20 cellular contexts compared by ENCODE assay signal in genomic region chr20:41862476-41862875, GRCh38.
"Had no signal": no experiment of that assay in that cellular context is flagged by ENCODE, and none has a peak within 500 bp of the region (broad histone marks: within the 10 kb centered on the region; RNA-seq: fewer than 3 reads in every experiment).

No MANE protein-coding gene starts in this region.

- H3K36me3 Mint-ChIP-seq: activated CD4-positive, alpha-beta memory T cell treated with anti-CD3 and anti-CD28 coated beads for 36 hours; activated naive CD8-positive, alpha-beta T cell had no signal

- H3K27ac Mint-ChIP-seq: activated CD4-positive, alpha-beta memory T cell treated with anti-CD3 and anti-CD28 coated beads for 36 hours; activated CD4-positive, alpha-beta T cell treated with anti-CD3 and anti-CD28 coated beads, Interleukin-2, amount 10 ng/mL, durations not matched to agents 7 days and 5 days; activated naive CD4-positive, alpha-beta T cell treated with anti-CD3 and anti-CD28 coated beads for 36 hours; activated naive CD8-positive, alpha-beta T cell; activated T-helper 17 cell treated with anti-CD3 and anti-CD28 coated beads, Interleukin-2, amount 50 U/mL, for 72 hours; T-helper 17 cell had no signal

- H3K9me3 Mint-ChIP-seq: activated CD4-positive, alpha-beta T cell treated with anti-CD3 and anti-CD28 coated beads, Interleukin-2, amount 10 ng/mL, durations not matched to agents 7 days and 5 days; activated naive CD4-positive, alpha-beta T cell treated with anti-CD3 and anti-CD28 coated beads for 36 hours had no signal

- H3K4me3 Mint-ChIP-seq: activated CD4-positive, alpha-beta memory T cell treated with anti-CD3 and anti-CD28 coated beads for 36 hours; activated CD4-positive, alpha-beta T cell treated with anti-CD3 and anti-CD28 coated beads, Interleukin-2, amount 10 ng/mL, durations not matched to agents 7 days and 5 days; activated naive CD4-positive, alpha-beta T cell treated with anti-CD3 and anti-CD28 coated beads for 36 hours; activated naive CD8-positive, alpha-beta T cell; activated T-helper 17 cell treated with anti-CD3 and anti-CD28 coated beads, Interleukin-2, amount 50 U/mL, for 72 hours; T-helper 17 cell had no signal

- FAIRE-seq: RCC 7860, TTC549 had no signal

- ATAC-seq: activated T-helper 17 cell treated with anti-CD3 and anti-CD28 coated beads, Interleukin-2, amount 50 U/mL, for 72 hours; PC-3; T-helper 17 cell had no signal

- H3K4me1 Mint-ChIP-seq: activated CD4-positive, alpha-beta T cell treated with anti-CD3 and anti-CD28 coated beads, Interleukin-2, amount 10 ng/mL, durations not matched to agents 7 days and 5 days; activated T-helper 17 cell treated with anti-CD3 and anti-CD28 coated beads, Interleukin-2, amount 50 U/mL, for 72 hours; T-helper 17 cell had no signal

- DNase-seq: activated CD4-positive, alpha-beta memory T cell treated with anti-CD3 and anti-CD28 coated beads for 36 hours; activated CD4-positive, alpha-beta T cell treated with anti-CD3 and anti-CD28 coated beads, Interleukin-2, amount 10 ng/mL, durations not matched to agents 7 days and 5 days; activated CD4-positive, CD25-positive, alpha-beta regulatory T cell; activated CD8-positive, alpha-beta memory T cell treated with anti-CD3 and anti-CD28 coated beads for 24 hours; activated gamma-delta T cell; activated naive CD4-positive, alpha-beta T cell treated with anti-CD3 and anti-CD28 coated beads for 36 hours; activated T-cell treated with anti-CD3 and anti-CD28 coated beads, Interleukin-2, amount 50 U/mL, for 48 hours; amygdala; NCI-H1436 treated with DMSO at 0.1 percent for 48 hours; NCI-H187; NCI-H2081; NCI-H446; PC-3; SHP77 treated with DMSO at 0.1 percent for 48 hours; T-helper 17 cell; T1000 had no signal

- H3K27me3 Mint-ChIP-seq: activated CD4-positive, alpha-beta T cell treated with anti-CD3 and anti-CD28 coated beads, Interleukin-2, amount 10 ng/mL, durations not matched to agents 7 days and 5 days had no signal
